In the genomic region with DNA sequence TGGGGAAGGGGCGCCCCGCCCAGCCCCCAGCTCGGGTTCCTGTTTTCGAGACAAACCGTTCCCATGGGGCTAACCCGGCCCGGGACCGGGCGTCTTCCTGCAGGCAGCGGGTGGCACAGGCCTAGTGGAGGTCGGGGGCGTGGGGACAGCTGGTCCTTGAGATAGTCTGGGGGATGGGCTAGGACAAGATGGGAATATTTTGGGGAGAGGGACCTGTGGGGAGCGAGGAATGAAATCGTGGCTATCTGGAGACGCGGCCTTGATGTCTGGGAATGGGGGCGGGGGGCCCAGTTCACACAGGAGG, we compare ENCODE assay signal across 9 cellular contexts. TPM values are rescaled to one million over a fixed set of nuclear protein-coding genes. Genes with fewer than 3 reads are reported as not detected.
A peak's percentile ranks its signal among the peaks of the same experiment; 100 is the strongest.
DNase-seq lines count a peak whose midpoint lies in the region; ATAC-seq and TF ChIP-seq lines count a peak whose summit lies in the region.
"Had no signal": no experiment of that assay in that cellular context is flagged by ENCODE, and none has a peak within 500 bp of the region (broad histone marks: within the 10 kb centered on the region; RNA-seq: fewer than 3 reads in every experiment).

No MANE protein-coding gene starts in this region.

- ATAC-seq in SK-N-SH treated with all-trans-retinoic acid at 6 μM for 48 hours (no peak), thoracic aorta (ENCODE audit: insufficient number of reproducible peaks, low FRiP score, low read depth) (no peak)

- H3K9me2 ChIP-seq in SK-N-SH, result no peaks in the 10 kb centered on the region

- CTCF ChIA-PET in SK-N-SH (lab: Yijun Ruan, JAX), result interaction anchor here (1.0 to 4.2 kb wide), 13 partner anchors 11 to 59 kb away, joined by 3 to 48 read pairs (median 9); partner anchors contain the start of gene NRXN2

- TF ChIP-seq CTCF in SK-N-SH (IDR thresholded peaks at IDR 0.05) (no peak), thoracic aorta (IDR thresholded peaks at IDR 0.05) (no peak)

- H3K79me2 ChIP-seq in SK-N-SH (ENCODE audit: insufficient read depth), result no peaks in the 10 kb centered on the region

- H3F3A ChIP-seq in SK-N-SH (replicated peaks; ENCODE audit: insufficient read depth), result peaks cover 22% of the 10 kb centered on the region

- TF ChIP-seq RAD21 in SK-N-SH (IDR thresholded peaks at IDR 0.05; ENCODE audit: low read length), result no peak

- peak overlapping the region; percentile 80 for H3K4me2 ChIP-seq in SK-N-SH

- H3K9me3 ChIP-seq in SK-N-SH (no peaks in the 10 kb centered on the region), duodenal mucosa (ENCODE audit: control insufficient read depth in 1 of 2, low read length in 2 of 2) (no peaks in the 10 kb centered on the region), muscle layer of duodenum (ENCODE audit: control insufficient read depth in 1 of 2, low read length in 2 of 2) (no peaks in the 10 kb centered on the region), thoracic aorta (no peaks in the 10 kb centered on the region)

- peaks cover 8% of the 10 kb centered on the region; the same call in 1 of the 2 replicates for H3K27me3 ChIP-seq in SK-N-SH (ENCODE audit: insufficient read depth)
- peaks cover 32 to 49% of the 10 kb centered on the region in 2 donors for H3K27me3 ChIP-seq in duodenal mucosa (ENCODE audit: control insufficient read depth in 1 of 2, insufficient read depth in 2 of 2, low read length in 2 of 2)
- peaks cover 10% of the 10 kb centered on the region for H3K27me3 ChIP-seq in muscle layer of duodenum (ENCODE audit: low read depth, low read length)
- no peaks in the 10 kb centered on the region for H3K27me3 ChIP-seq in thoracic aorta (replicated peaks; ENCODE audit: insufficient read depth)

- TF ChIP-seq EP300 in SK-N-SH (IDR thresholded peaks at IDR 0.05; ENCODE audit: borderline replicate concordance in 1 of 2, low read depth in 1 of 2, low read length in 1 of 2), result no peak

- H3K4me3 ChIP-seq in SK-N-SH (ENCODE audit: low read depth in 2 of 2, low read length in 1 of 2), result peak overlapping the region; percentile 50 to 56; a peak in 3 of 4 replicates
- peak overlapping the region; percentile 46 to 64 for H3K4me3 ChIP-seq in duodenal mucosa (ENCODE audit: low read depth in 1 of 2, low read length in 2 of 2)
- H3K4me3 ChIP-seq in muscle layer of duodenum (ENCODE audit: low read depth in 1 of 2, low read length in 2 of 2), result peak overlapping the region; percentile 57 to 71
- peak overlapping the region; percentile 79 for H3K4me3 ChIP-seq in thoracic aorta

- H3K9ac ChIP-seq in SK-N-SH (peak overlapping the region; percentile 39; the same call in 1 of the 2 replicates), duodenal mucosa (ENCODE audit: low read depth in 1 of 2, low read length in 2 of 2) (peak overlapping the region in 1 of 2 donors; percentile 49)

- 3% methylated on average over 12 of the region's 17 CpGs for WGBS in SK-N-SH (ENCODE audit: low lambda C conversion rate)

- H3K4me1 ChIP-seq in SK-N-SH (ENCODE audit: control insufficient read depth in 1 of 2, insufficient read depth in 2 of 2, low read depth in 1 of 2, low read length in 1 of 2) (peaks cover 16 to 17% of the 10 kb centered on the region in 2 experiments; a peak in 2 of 4 replicates), duodenal mucosa (ENCODE audit: control insufficient read depth in 1 of 2, insufficient read depth in 2 of 2, low read length in 2 of 2) (peaks cover 29 to 30% of the 10 kb centered on the region in 2 donors), muscle layer of duodenum (ENCODE audit: control insufficient read depth in 1 of 2, insufficient read depth in 2 of 2, low read length in 2 of 2) (peaks cover 5 to 27% of the 10 kb centered on the region in 2 donors), thoracic aorta (ENCODE audit: control insufficient read depth in 1 of 2, low read depth in 2 of 2) (peaks cover 3 to 23% of the 10 kb centered on the region in 2 donors)

- POLR2A ChIA-PET in SK-N-SH (lab: Yijun Ruan, JAX), result no interaction called here

- peaks cover 2% of the 10 kb centered on the region; the same call in 1 of the 2 replicates for H4K20me1 ChIP-seq in SK-N-SH (ENCODE audit: insufficient read depth)

- peak; percentile 81 for DNase-seq in SK-N-SH
- peak; percentile 65 for DNase-seq in activated CD4-positive, alpha-beta T cell treated with anti-CD3 and anti-CD28 coated beads for 1 hour
- no peak for DNase-seq in thoracic aorta (ENCODE audit: low spot score)
- no peak for DNase-seq in COLO668 (lab: John Stamatoyannopoulos, UW; ENCODE audit: unreplicated experiment)
- DNase-seq in SHP77 (lab: John Stamatoyannopoulos, UW), result no peak

- peak overlapping the region; percentile 30; the same call in 1 of the 2 replicates for H2AFZ ChIP-seq in SK-N-SH (ENCODE audit: low read depth)

- H3K36me3 ChIP-seq in SK-N-SH (replicated peaks in 1 of 2; ENCODE audit: control insufficient read depth in 1 of 2, insufficient read depth in 2 of 2, low read length in 1 of 2) (no peaks in the 10 kb centered on the region), duodenal mucosa (ENCODE audit: control insufficient read depth in 1 of 2, insufficient read depth in 2 of 2, low read length in 2 of 2) (no peaks in the 10 kb centered on the region), muscle layer of duodenum (ENCODE audit: control insufficient read depth in 1 of 2, insufficient read depth in 2 of 2, low read length in 2 of 2) (peaks cover 0 to 9% of the 10 kb centered on the region in 2 donors), thoracic aorta (no peaks in the 10 kb centered on the region)

- H3K27ac ChIP-seq in SK-N-SH (ENCODE audit: low read depth in 2 of 2, low read length in 1 of 2) (peak overlapping the region in 1 of 2 experiments; percentile 70; a peak in 1 of 4 replicates), duodenal mucosa (ENCODE audit: low read depth, low read length) (peak overlapping the region; percentile 52), muscle layer of duodenum (ENCODE audit: low read length) (peak overlapping the region; percentile 80), thoracic aorta (peak overlapping the region; percentile 90 to 97)
- H3K27ac ChIP-seq: C4-2B had no signal

TF ChIP-seq in SK-N-SH, 30 proteins besides CTCF, POLR2A, EP300 and RAD21:
- TF ChIP-seq NRF1 (IDR thresholded peaks at IDR 0.05; ENCODE audit: low read depth, low read length) (no peak), FOXM1 (IDR thresholded peaks at IDR 0.05; ENCODE audit: low read depth) (no peak), SIN3A (IDR thresholded peaks at IDR 0.05; ENCODE audit: borderline replicate concordance, low read depth, low read length) (no peak)

TF ChIP-seq in SK-N-SH treated with all-trans-retinoic acid at 6 μM for 48 hours, 23 proteins besides CTCF, POLR2A, EP300 and RAD21 (continues in another document):
- no peak for TF ChIP-seq CSDC2 (CRISPR knock-in tag; IDR thresholded peaks at IDR 0.05)
- TF ChIP-seq ARNTL (CRISPR knock-in tag; IDR thresholded peaks at IDR 0.05; ENCODE audit: borderline replicate concordance, low read depth), result no peak
- TF ChIP-seq BACH2 (CRISPR knock-in tag; IDR thresholded peaks at IDR 0.05; ENCODE audit: borderline replicate concordance), result no peak
- no peak for TF ChIP-seq ZC3H10 (CRISPR knock-in tag; IDR thresholded peaks at IDR 0.05)
- no peak for TF ChIP-seq ISL1 (CRISPR knock-in tag; IDR thresholded peaks at IDR 0.05)
- TF ChIP-seq, protein P1, sequence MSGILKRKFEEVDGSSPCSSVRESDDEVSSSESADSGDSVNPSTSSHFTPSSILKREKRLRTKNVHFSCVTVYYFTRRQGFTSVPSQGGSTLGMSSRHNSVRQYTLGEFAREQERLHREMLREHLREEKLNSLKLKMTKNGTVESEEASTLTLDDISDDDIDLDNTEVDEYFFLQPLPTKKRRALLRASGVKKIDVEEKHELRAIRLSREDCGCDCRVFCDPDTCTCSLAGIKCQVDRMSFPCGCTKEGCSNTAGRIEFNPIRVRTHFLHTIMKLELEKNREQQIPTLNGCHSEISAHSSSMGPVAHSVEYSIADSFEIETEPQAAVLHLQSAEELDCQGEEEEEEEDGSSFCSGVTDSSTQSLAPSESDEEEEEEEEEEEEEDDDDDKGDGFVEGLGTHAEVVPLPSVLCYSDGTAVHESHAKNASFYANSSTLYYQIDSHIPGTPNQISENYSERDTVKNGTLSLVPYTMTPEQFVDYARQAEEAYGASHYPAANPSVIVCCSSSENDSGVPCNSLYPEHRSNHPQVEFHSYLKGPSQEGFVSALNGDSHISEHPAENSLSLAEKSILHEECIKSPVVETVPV (CRISPR knock-in tag; IDR thresholded peaks at IDR 0.05), result no peak
- no peak for TF ChIP-seq RARB (CRISPR knock-in tag; IDR thresholded peaks at IDR 0.05)
- TF ChIP-seq SNAI2 (CRISPR knock-in tag; IDR thresholded peaks at IDR 0.05), result no peak
- TF ChIP-seq TOX (CRISPR knock-in tag; IDR thresholded peaks at IDR 0.05; ENCODE audit: borderline replicate concordance), result no peak
- no peak for TF ChIP-seq GLIS3 (CRISPR knock-in tag; IDR thresholded peaks at IDR 0.05)
- TF ChIP-seq ESRRG (CRISPR knock-in tag; IDR thresholded peaks at IDR 0.05), result no peak

RNA-seq across cellular contexts. Expression of gene RASGRP2, which starts 1.2 kb away (rescaled TPM):
- 1.6 and 2.2 TPM in 2 replicates for polyA plus RNA-seq in SK-N-SH (2012; rRNA removed)
- 0.50 and 0.92 TPM in 2 replicates for polyA plus RNA-seq in SK-N-SH (2012; cell fraction: cytosol; rRNA removed)
- polyA plus RNA-seq in SK-N-SH (2012; cell fraction: nucleus; rRNA removed), result 10.3 and 12.9 TPM in 2 replicates
- total RNA-seq in thoracic aorta, result 10 to 100 TPM; 78.4 to 89.1 TPM

RNA-seq across cellular contexts. Expression of gene PYGM, which starts 14.6 kb away (rescaled TPM):
- 0.08 TPM in 2 replicates for polyA plus RNA-seq in SK-N-SH (2012; rRNA removed)
- polyA plus RNA-seq in SK-N-SH (2012; cell fraction: cytosol; rRNA removed), result 0.03 and 0.05 TPM in 2 replicates
- polyA plus RNA-seq in SK-N-SH (2012; cell fraction: nucleus; rRNA removed), result 0.21 and 0.23 TPM in 2 replicates
- 10 to 100 TPM; 12.2 to 13.4 TPM for total RNA-seq in thoracic aorta

RNA-seq across cellular contexts. Expression of gene NRXN2, which starts 22.2 kb away (rescaled TPM):
- 0.15 TPM in 2 replicates for polyA plus RNA-seq in SK-N-SH (2012; rRNA removed)
- polyA plus RNA-seq in SK-N-SH (2012; cell fraction: cytosol; rRNA removed), result 0.09 and 1.4 TPM in 2 replicates
- polyA plus RNA-seq in SK-N-SH (2012; cell fraction: nucleus; rRNA removed), result 0.06 and 0.54 TPM in 2 replicates
- total RNA-seq in thoracic aorta, result 10 to 100 TPM; 40.3 to 41.3 TPM

RNA-seq across cellular contexts. Expression of gene SF1, which starts 33.2 kb away (rescaled TPM):
- 59.4 and 66.3 TPM in 2 replicates for polyA plus RNA-seq in SK-N-SH (2012; rRNA removed)
- 60.8 and 62.6 TPM in 2 replicates for polyA plus RNA-seq in SK-N-SH (2012; cell fraction: cytosol; rRNA removed)
- 316 TPM in 2 replicates for polyA plus RNA-seq in SK-N-SH (2012; cell fraction: nucleus; rRNA removed)
- 100 to 1,000 TPM; 250 to 512 TPM for total RNA-seq in thoracic aorta

RNA-seq across cellular contexts. Expression of gene MAP4K2, which starts 57.8 kb away (rescaled TPM):
- 17.4 and 20.0 TPM in 2 replicates for polyA plus RNA-seq in SK-N-SH (2012; rRNA removed)
- 6.5 and 10.8 TPM in 2 replicates for polyA plus RNA-seq in SK-N-SH (2012; cell fraction: cytosol; rRNA removed)
- 52.1 and 63.7 TPM in 2 replicates for polyA plus RNA-seq in SK-N-SH (2012; cell fraction: nucleus; rRNA removed)
- total RNA-seq in thoracic aorta, result 10 to 100 TPM; 23.3 to 39.1 TPM

Comparison
In these comparisons a context has a peak if more than half of its experiments do, and no peak if none do; other contexts are left out.
1. DNase-seq: peak in SK-N-SH (single experiment) and activated CD4-positive, alpha-beta T cell treated with anti-CD3 and anti-CD28 coated beads for 1 hour (single experiment); none in thoracic aorta (single experiment), COLO668 (single experiment) and SHP77 (0 of 2).
2. Peak in every context shown above with its lines, with median percentiles within 50 percentile points of each other: H3K4me3 ChIP-seq.